ENCODE assay signal across 1 cellular context in the genomic region with DNA sequence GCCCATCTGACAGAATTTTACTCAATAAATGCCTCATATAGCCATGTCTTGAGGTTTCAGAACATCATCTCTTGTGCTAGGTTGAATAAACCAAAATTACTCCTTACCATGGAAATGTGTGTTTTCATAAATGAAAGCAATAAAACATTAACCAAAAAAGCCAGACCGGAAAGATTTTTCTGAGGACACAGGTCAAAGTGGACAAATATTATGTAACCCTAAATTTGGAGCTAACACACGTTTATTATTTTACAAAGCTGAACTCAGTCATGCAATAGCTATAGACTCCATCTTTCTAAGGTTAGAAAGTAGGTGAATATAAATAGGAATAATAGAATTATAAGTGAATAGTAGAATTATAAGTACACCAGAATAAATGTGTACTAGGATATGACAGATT.
TF ChIP-seq lines count a peak whose summit lies in the region.

No MANE protein-coding gene starts in this region.

TF ChIP-seq in liver, 16 proteins besides CTCF, POLR2A, EP300 and RAD21 (continued from another document):
- TF ChIP-seq JUND (IDR thresholded peaks at IDR 0.05) = peak in 1 of 2 donors; percentile 25
- TF ChIP-seq EGR1 (IDR thresholded peaks at IDR 0.05; ENCODE audit: low read depth in 2 of 2) = no peak
- TF ChIP-seq FOXA1 (IDR thresholded peaks at IDR 0.05) = no peak
- TF ChIP-seq, protein P1, sequence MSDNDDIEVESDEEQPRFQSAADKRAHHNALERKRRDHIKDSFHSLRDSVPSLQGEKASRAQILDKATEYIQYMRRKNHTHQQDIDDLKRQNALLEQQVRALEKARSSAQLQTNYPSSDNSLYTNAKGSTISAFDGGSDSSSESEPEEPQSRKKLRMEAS (IDR thresholded peaks at IDR 0.05) = peak; percentile 16
- peak; percentile 70 for TF ChIP-seq HNF4A (conservative IDR thresholded peaks at IDR 0.05)
- peak; percentile 54 for TF ChIP-seq YY1 (IDR thresholded peaks at IDR 0.05)
- peak; percentile 63 for TF ChIP-seq NR2F2 (IDR thresholded peaks at IDR 0.05)
- peak; percentile 73 for TF ChIP-seq SP1 (IDR thresholded peaks at IDR 0.05)
- TF ChIP-seq TAF1 (conservative IDR thresholded peaks at IDR 0.05) = no peak
- peak in 1 of 2 donors; percentile 36 for TF ChIP-seq GABPA (IDR thresholded peaks at IDR 0.05 in 1 of 2, conservative IDR thresholded peaks at IDR 0.05 in 1 of 2)
